In genomic region chr5:108093186-108093585, GRCh38 we compare ENCODE assay signal across 10 cellular contexts.
DNase-seq lines count a peak whose midpoint lies in the region; ATAC-seq and TF ChIP-seq lines count a peak whose summit lies in the region.
"Had no signal": no experiment of that assay in that cellular context is flagged by ENCODE, and none has a peak within 500 bp of the region (broad histone marks: within the 10 kb centered on the region; RNA-seq: fewer than 3 reads in every experiment).

No MANE protein-coding gene starts in this region.

- peak; percentile 62 for TF ChIP-seq CTCF in C4-2B (conservative IDR thresholded peaks at IDR 0.05)
- TF ChIP-seq CTCF in prostate gland (IDR thresholded peaks at IDR 0.05) = no peak

- WGBS in prostate gland = 33% methylated on average over 2 of the region's 2 CpGs

- no peaks in the 10 kb centered on the region for H3K36me3 ChIP-seq in prostate gland
- H3K36me3 ChIP-seq: adrenal gland had no signal

- no peaks in the 10 kb centered on the region for H3K27me3 ChIP-seq in prostate gland (replicated peaks; ENCODE audit: insufficient read depth)
- H3K27me3 ChIP-seq: adrenal gland had no signal

- in situ Hi-C loops in SK-MEL-5 (cut with HindIII; ENCODE audit: low pct_unique_long_range_greater_than_20kb, low sequenced_read_pairs) = no loop called here

- intact Hi-C loops in prostate gland (cut with DNase I) = no loop called here

- peaks cover 0 to 4% of the 10 kb centered on the region in 2 donors for H3K4me1 Mint-ChIP-seq in immature natural killer cell
- H3K4me1 Mint-ChIP-seq in activated T-cell treated with anti-CD3 and anti-CD28 coated beads, Interleukin-2, amount 50 U/mL, for 24 hours (ENCODE audit: low read depth) = no peaks in the 10 kb centered on the region

- TF ChIP-seq POLR2A in prostate gland (IDR thresholded peaks at IDR 0.05) = no peak

- H3K36me3 Mint-ChIP-seq in immature natural killer cell = peaks cover 0 to 11% (median 0%) of the 10 kb centered on the region in 3 donors
- H3K36me3 Mint-ChIP-seq in activated T-cell treated with anti-CD3 and anti-CD28 coated beads, Interleukin-2, amount 50 U/mL, for 24 hours (ENCODE audit: low read depth) = no peaks in the 10 kb centered on the region

- no peaks in the 10 kb centered on the region for H3K9me3 Mint-ChIP-seq in immature natural killer cell
- no peaks in the 10 kb centered on the region for H3K9me3 Mint-ChIP-seq in activated T-cell treated with anti-CD3 and anti-CD28 coated beads, Interleukin-2, amount 50 U/mL, for 24 hours

- DNase-seq in SK-MEL-5 (ENCODE audit: low read depth, low spot score) (peak; percentile 57), immature natural killer cell (peak in 2 of 3 donors; percentile 3 to 4), cerebellar nuclear complex (lab: John Stamatoyannopoulos, UW) (no peak), SK-N-DZ (ENCODE audit: low spot score) (no peak), prostate gland (ENCODE audit: low spot score) (no peak)
- DNase-seq in activated T-cell treated with anti-CD3 and anti-CD28 coated beads, Interleukin-2, amount 50 U/mL, for 24 hours = no peak
- DNase-seq: adrenal gland, naive B cell had no signal

- H3K27ac ChIP-seq in C4-2B (no peak overlapping the region), prostate gland (no peak overlapping the region)
- H3K27ac ChIP-seq: adrenal gland had no signal

- H3K4me1 ChIP-seq in prostate gland (replicated peaks) = no peaks in the 10 kb centered on the region
- H3K4me1 ChIP-seq: adrenal gland had no signal

- peaks cover 0 to 3% (median 2%) of the 10 kb centered on the region in 3 donors for H3K27me3 Mint-ChIP-seq in immature natural killer cell (ENCODE audit: low read depth in 3 of 3)
- no peaks in the 10 kb centered on the region for H3K27me3 Mint-ChIP-seq in activated T-cell treated with anti-CD3 and anti-CD28 coated beads, Interleukin-2, amount 50 U/mL, for 24 hours
- H3K27me3 Mint-ChIP-seq: naive B cell had no signal

- H3K4me3 Mint-ChIP-seq in immature natural killer cell = no peak overlapping the region
- H3K4me3 Mint-ChIP-seq in activated T-cell treated with anti-CD3 and anti-CD28 coated beads, Interleukin-2, amount 50 U/mL, for 24 hours = no peak overlapping the region
- H3K4me3 Mint-ChIP-seq: naive B cell had no signal

- H3K9me3 ChIP-seq in prostate gland = no peaks in the 10 kb centered on the region
- H3K9me3 ChIP-seq: adrenal gland had no signal

- ATAC-seq in GM21367 (IDR thresholded peaks at IDR 0.05; ENCODE audit: unreplicated experiment) = peak; percentile 58

- no peak overlapping the region for H3K27ac Mint-ChIP-seq in immature natural killer cell
- H3K27ac Mint-ChIP-seq in activated T-cell treated with anti-CD3 and anti-CD28 coated beads, Interleukin-2, amount 50 U/mL, for 24 hours = no peak overlapping the region
- H3K27ac Mint-ChIP-seq: naive B cell had no signal

- no peak overlapping the region for H3K4me3 ChIP-seq in prostate gland
- H3K4me3 ChIP-seq: adrenal gland had no signal

Comparison
In these comparisons a context has a peak if more than half of its experiments do, and no peak if none do; other contexts are left out.
1. DNase-seq: peak in SK-MEL-5 (single experiment) and immature natural killer cell (2 of 3); none in activated T-cell treated with anti-CD3 and anti-CD28 coated beads, Interleukin-2, amount 50 U/mL, for 24 hours (single experiment), cerebellar nuclear complex (0 of 2), SK-N-DZ (single experiment) and prostate gland (single experiment).